In the genomic region with DNA sequence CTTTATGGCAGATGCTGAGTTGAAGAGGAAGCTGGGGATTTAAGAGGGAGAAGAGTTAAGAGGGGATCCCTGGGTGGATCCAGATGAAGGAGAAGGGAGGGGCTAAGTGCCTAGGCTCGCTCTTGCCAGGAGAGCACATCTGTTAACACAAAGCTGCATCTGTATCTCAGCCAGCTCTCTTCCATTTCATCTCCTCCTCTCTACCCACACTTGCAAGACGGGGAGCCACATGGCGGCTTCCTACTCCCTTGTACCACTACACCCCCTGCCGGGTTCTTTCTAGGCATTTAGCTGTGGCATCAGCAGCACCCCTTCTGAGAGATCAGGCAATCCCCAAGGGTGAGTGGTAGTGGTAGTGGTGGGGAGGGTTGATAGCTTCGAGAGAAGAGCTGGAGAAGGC, we compare ENCODE assay signal across 18 cellular contexts.
"Had no signal": no experiment of that assay in that cellular context is flagged by ENCODE, and none has a peak within 500 bp of the region (broad histone marks: within the 10 kb centered on the region; RNA-seq: fewer than 3 reads in every experiment).

No MANE protein-coding gene starts in this region.

- H3K4me3 Mint-ChIP-seq: immature natural killer cell, memory B cell, nephron progenitor cell, type B pancreatic cell had no signal

- H3K4me3 ChIP-seq: dorsolateral prefrontal cortex, gastrocnemius medialis, left lung, lower lobe of right lung, right atrium auricular region, smooth muscle cell, suprapubic skin, thyroid gland, uterus had no signal

- H3K27ac Mint-ChIP-seq: immature natural killer cell, memory B cell, nephron progenitor cell, type B pancreatic cell had no signal

- H3K4me1 Mint-ChIP-seq: immature natural killer cell, memory B cell had no signal

- ATAC-seq: gastrocnemius medialis; left lung; lower lobe of right lung; stimulated activated naive CD8-positive, alpha-beta T cell treated with anti-CD3 and anti-CD28 coated beads, Interleukin-15, Interleukin-2, amounts not matched to agents 100 U/mL and 50 U/mL, for 24 hours had no signal

- H3K4me1 ChIP-seq: gastrocnemius medialis, left lung, lower lobe of right lung, right atrium auricular region, suprapubic skin, thyroid gland, uterus had no signal

- DNase-seq: dorsolateral prefrontal cortex; effector CD8-positive, alpha-beta T cell; gastrocnemius medialis; immature natural killer cell; left lung; lower lobe of right lung; midbrain; nephron progenitor cell; stimulated activated CD4-positive, alpha-beta T cell treated with anti-CD3 and anti-CD28 coated beads, Interleukin-2, amount 100 ng/mL, for 48 hours; stimulated activated naive CD8-positive, alpha-beta T cell treated with anti-CD3 and anti-CD28 coated beads, Interleukin-15, Interleukin-2, amounts not matched to agents 100 U/mL and 50 U/mL, for 24 hours; thyroid gland; uterus had no signal

- H3K36me3 ChIP-seq: gastrocnemius medialis, left lung, lower lobe of right lung, neutrophil, right atrium auricular region, suprapubic skin, thyroid gland, uterus had no signal

- H3K9me3 ChIP-seq: gastrocnemius medialis, left lung, lower lobe of right lung, neutrophil, right atrium auricular region, suprapubic skin, thyroid gland, uterus had no signal

- H3K27ac ChIP-seq: dorsolateral prefrontal cortex, gastrocnemius medialis, left lung, lower lobe of right lung, neutrophil, right atrium auricular region, suprapubic skin, thyroid gland, uterus had no signal

- H3K27me3 ChIP-seq: left lung, neutrophil, right atrium auricular region, suprapubic skin, thyroid gland, uterus had no signal

- H3K9me3 Mint-ChIP-seq: immature natural killer cell, memory B cell, type B pancreatic cell had no signal

- H3K36me3 Mint-ChIP-seq: immature natural killer cell, memory B cell had no signal
